28 cellular contexts compared by ENCODE assay signal in the genomic region with DNA sequence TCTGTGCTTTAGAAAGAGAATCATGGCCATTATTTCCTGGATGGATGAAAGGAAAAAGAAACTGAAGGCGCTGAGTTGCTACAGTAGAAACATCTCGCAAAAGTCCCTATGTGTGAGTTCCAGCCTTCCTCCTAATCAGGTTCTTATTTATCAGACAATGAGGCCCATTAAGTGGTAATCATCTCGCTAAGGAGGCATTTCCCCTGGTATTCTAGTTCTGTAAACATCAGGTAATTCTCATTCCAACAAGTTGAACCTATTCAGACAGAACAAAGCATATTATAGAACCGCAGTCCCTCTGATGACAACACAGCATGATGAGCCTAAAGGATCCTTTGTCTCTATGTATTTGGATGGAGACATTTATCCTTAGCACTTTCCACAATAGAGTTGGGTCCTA.
"Had no signal": no experiment of that assay in that cellular context is flagged by ENCODE, and none has a peak within 500 bp of the region (broad histone marks: within the 10 kb centered on the region; RNA-seq: fewer than 3 reads in every experiment).

No MANE protein-coding gene starts in this region.

- H3K4me3 ChIP-seq: gastroesophageal sphincter, suprapubic skin, tibial artery, upper lobe of right lung had no signal

- H3K4me1 ChIP-seq: gastroesophageal sphincter, suprapubic skin, tibial artery, upper lobe of right lung had no signal

- H3K9me3 ChIP-seq: suprapubic skin, upper lobe of right lung had no signal

- DNase-seq: activated CD4-positive, alpha-beta memory T cell treated with anti-CD3 and anti-CD28 coated beads for 36 hours; activated CD4-positive, alpha-beta T cell treated with anti-CD3 and anti-CD28 coated beads, Interleukin-2, amount 10 ng/mL, durations not matched to agents 24 days and 14 days; activated CD4-positive, CD25-positive, alpha-beta regulatory T cell treated with anti-CD3 and anti-CD28 coated beads, Interleukin-2, amount 50 U/mL, for 72 hours; activated CD8-positive, alpha-beta memory T cell treated with anti-CD3 and anti-CD28 coated beads, Interleukin-2, amount 50 U/mL, for 4 hours; activated effector memory CD4-positive, alpha-beta T cell treated with anti-CD3 and anti-CD28 coated beads, Interleukin-2, amount 50 U/mL, for 16 hours; activated naive CD4-positive, alpha-beta T cell treated with anti-CD3 and anti-CD28 coated beads, Interleukin-2, amount 10 ng/mL, durations not matched to agents 7 days and 5 days; activated T-cell treated with anti-CD3 and anti-CD28 coated beads, Interleukin-2, amount 50 U/mL, for 1 hour; amygdala; caudate nucleus; cortex of kidney; effector memory CD8-positive, alpha-beta T cell; hippocampal formation; left cardiac atrium; left ventricle myocardium superior; naive thymus-derived CD4-positive, alpha-beta T cell; nucleus accumbens; posterior cingulate gyrus; right cardiac atrium; stimulated activated naive CD4-positive, alpha-beta T cell; T-helper 9 cell; tibial artery; upper lobe of right lung; WERI-Rb-1 had no signal

- H3K4me1 Mint-ChIP-seq: activated CD4-positive, alpha-beta T cell treated with anti-CD3 and anti-CD28 coated beads, Interleukin-2, amount 10 ng/mL, durations not matched to agents 24 days and 14 days; activated naive CD4-positive, alpha-beta T cell treated with anti-CD3 and anti-CD28 coated beads, Interleukin-2, amount 10 ng/mL, durations not matched to agents 7 days and 5 days; mesothelial cell of epicardium; naive thymus-derived CD4-positive, alpha-beta T cell had no signal

- H3K27me3 ChIP-seq: gastroesophageal sphincter, suprapubic skin, tibial artery, upper lobe of right lung had no signal

- H3K27ac Mint-ChIP-seq: activated CD4-positive, alpha-beta memory T cell treated with anti-CD3 and anti-CD28 coated beads for 36 hours; activated CD4-positive, alpha-beta T cell treated with anti-CD3 and anti-CD28 coated beads, Interleukin-2, amount 10 ng/mL, durations not matched to agents 24 days and 14 days; activated naive CD4-positive, alpha-beta T cell treated with anti-CD3 and anti-CD28 coated beads, Interleukin-2, amount 10 ng/mL, durations not matched to agents 7 days and 5 days; activated T-helper 1 cell treated with anti-CD3 and anti-CD28 coated beads, Interleukin-12 subunit alpha, Interleukin-12 subunit beta, Interleukin-2, Interleukin-4 antibody, amounts not matched to agents 30 ng/mL and 10 ng/mL and 1 ng/mL, durations not matched to agents 14 hours and 24 hours and 36 hours; effector memory CD8-positive, alpha-beta T cell; mesothelial cell of epicardium; naive thymus-derived CD4-positive, alpha-beta T cell; T-helper 1 cell treated with Interleukin-12 subunit alpha and Interleukin-12 subunit beta and Interleukin-4 antibody, amounts not matched to agents 30 μg/mL and 1 μg/mL, for 36 hours had no signal

- H3K36me3 ChIP-seq: gastroesophageal sphincter, suprapubic skin, tibial artery, upper lobe of right lung, WERI-Rb-1 had no signal

- ATAC-seq: effector memory CD8-positive, alpha-beta T cell; gastroesophageal sphincter; left cardiac atrium; left ventricle myocardium superior; naive thymus-derived CD4-positive, alpha-beta T cell; right cardiac atrium; upper lobe of right lung had no signal

- H3K36me3 Mint-ChIP-seq: activated CD4-positive, alpha-beta memory T cell treated with anti-CD3 and anti-CD28 coated beads for 36 hours; activated naive CD4-positive, alpha-beta T cell treated with anti-CD3 and anti-CD28 coated beads, Interleukin-2, amount 10 ng/mL, durations not matched to agents 7 days and 5 days had no signal

- H3K4me3 Mint-ChIP-seq: activated CD4-positive, alpha-beta memory T cell treated with anti-CD3 and anti-CD28 coated beads for 36 hours; activated CD4-positive, alpha-beta T cell treated with anti-CD3 and anti-CD28 coated beads, Interleukin-2, amount 10 ng/mL, durations not matched to agents 24 days and 14 days; activated naive CD4-positive, alpha-beta T cell treated with anti-CD3 and anti-CD28 coated beads, Interleukin-2, amount 10 ng/mL, durations not matched to agents 7 days and 5 days; activated T-helper 1 cell treated with anti-CD3 and anti-CD28 coated beads, Interleukin-12 subunit alpha, Interleukin-12 subunit beta, Interleukin-2, Interleukin-4 antibody, amounts not matched to agents 30 ng/mL and 10 ng/mL and 1 ng/mL, durations not matched to agents 14 hours and 24 hours and 36 hours; effector memory CD8-positive, alpha-beta T cell; mesothelial cell of epicardium; naive thymus-derived CD4-positive, alpha-beta T cell; T-helper 1 cell treated with Interleukin-12 subunit alpha and Interleukin-12 subunit beta and Interleukin-4 antibody, amounts not matched to agents 30 μg/mL and 1 μg/mL, for 36 hours had no signal

- H3K27ac ChIP-seq: gastroesophageal sphincter, suprapubic skin, tibial artery, upper lobe of right lung, WERI-Rb-1 had no signal

- H3K9me3 Mint-ChIP-seq: activated CD4-positive, alpha-beta T cell treated with anti-CD3 and anti-CD28 coated beads, Interleukin-2, amount 10 ng/mL, durations not matched to agents 24 days and 14 days had no signal

- H3K27me3 Mint-ChIP-seq: activated CD4-positive, alpha-beta memory T cell treated with anti-CD3 and anti-CD28 coated beads for 36 hours; activated CD4-positive, alpha-beta T cell treated with anti-CD3 and anti-CD28 coated beads, Interleukin-2, amount 10 ng/mL, durations not matched to agents 24 days and 14 days; activated naive CD4-positive, alpha-beta T cell treated with anti-CD3 and anti-CD28 coated beads, Interleukin-2, amount 10 ng/mL, durations not matched to agents 7 days and 5 days had no signal
